In genomic region chr1:230632273-230632873, GRCh38 we compare ENCODE assay signal across 8 cellular contexts. TPM values are rescaled to one million over a fixed set of nuclear protein-coding genes. Genes with fewer than 3 reads are reported as not detected.
A peak's percentile ranks its signal among the peaks of the same experiment; 100 is the strongest.
DNase-seq lines count a peak whose midpoint lies in the region; ATAC-seq and TF ChIP-seq lines count a peak whose summit lies in the region.

No MANE protein-coding gene starts in this region.

- H3K27me3 Mint-ChIP-seq in stimulated activated naive CD8-positive, alpha-beta T cell treated with anti-CD3 and anti-CD28 coated beads, Interleukin-15, amount 100 ng/mL, for 72 hours, result peaks cover 11% of the 10 kb centered on the region

- no peak overlapping the region for H3K27ac Mint-ChIP-seq in stimulated activated naive CD8-positive, alpha-beta T cell treated with anti-CD3 and anti-CD28 coated beads, Interleukin-15, amount 100 ng/mL, for 72 hours

- H3K4me3 ChIP-seq in coronary artery, result no peak overlapping the region

- H3K4me3 Mint-ChIP-seq in stimulated activated naive CD8-positive, alpha-beta T cell treated with anti-CD3 and anti-CD28 coated beads, Interleukin-15, amount 100 ng/mL, for 72 hours, result no peak overlapping the region

- H3K9me3 Mint-ChIP-seq in stimulated activated naive CD8-positive, alpha-beta T cell treated with anti-CD3 and anti-CD28 coated beads, Interleukin-15, amount 100 ng/mL, for 72 hours, result no peaks in the 10 kb centered on the region

- DNase-seq in stimulated activated naive CD8-positive, alpha-beta T cell treated with anti-CD3 and anti-CD28 coated beads, Interleukin-15, amount 100 ng/mL, for 72 hours, result peak in 1 of 2 donors; percentile 13
- DNase-seq in stimulated activated naive CD8-positive, alpha-beta T cell treated with anti-CD3 and anti-CD28 coated beads, Interleukin-15, Interleukin-2, amounts not matched to agents 100 U/mL and 50 U/mL, for 24 hours, result no peak
- DNase-seq in LoVo (ENCODE audit: low spot score), result peak; percentile 34
- DNase-seq in SW480 (ENCODE audit: low spot score), result peak; percentile 57
- DNase-seq in glomerular visceral epithelial cell (ENCODE audit: extremely low spot score), result peak; percentile 47
- DNase-seq in renal cortical epithelial cell (ENCODE audit: low read depth), result peak; percentile 45
- no peak for DNase-seq in coronary artery (ENCODE audit: low spot score)

- ATAC-seq in stimulated activated naive CD8-positive, alpha-beta T cell treated with anti-CD3 and anti-CD28 coated beads, Interleukin-15, amount 100 ng/mL, for 72 hours, result peak; percentile 77
- no peak for ATAC-seq in stimulated activated naive CD8-positive, alpha-beta T cell treated with anti-CD3 and anti-CD28 coated beads, Interleukin-15, Interleukin-2, amounts not matched to agents 100 U/mL and 50 U/mL, for 24 hours
- ATAC-seq in HG03139 (IDR thresholded peaks at IDR 0.05; ENCODE audit: unreplicated experiment), result no peak

- no peak for TF ChIP-seq CTCF in coronary artery (IDR thresholded peaks at IDR 0.05)

- no peak overlapping the region for H3K27ac ChIP-seq in coronary artery

- no peaks in the 10 kb centered on the region for H3K4me1 Mint-ChIP-seq in stimulated activated naive CD8-positive, alpha-beta T cell treated with anti-CD3 and anti-CD28 coated beads, Interleukin-15, amount 100 ng/mL, for 72 hours

RNA-seq across cellular contexts. Expression of gene COG2, which starts 9.9 kb away (rescaled TPM):
- total RNA-seq in renal cortical epithelial cell, result 25.9 and 39.4 TPM in 2 replicates

Comparison
In these comparisons a context has a peak if more than half of its experiments do, and no peak if none do; other contexts are left out.
1. DNase-seq: peak in LoVo (single experiment), SW480 (single experiment), glomerular visceral epithelial cell (single experiment) and renal cortical epithelial cell (single experiment); none in stimulated activated naive CD8-positive, alpha-beta T cell treated with anti-CD3 and anti-CD28 coated beads, Interleukin-15, Interleukin-2, amounts not matched to agents 100 U/mL and 50 U/mL, for 24 hours (single experiment) and coronary artery (single experiment).